34 cellular contexts compared by ENCODE assay signal in the genomic region with DNA sequence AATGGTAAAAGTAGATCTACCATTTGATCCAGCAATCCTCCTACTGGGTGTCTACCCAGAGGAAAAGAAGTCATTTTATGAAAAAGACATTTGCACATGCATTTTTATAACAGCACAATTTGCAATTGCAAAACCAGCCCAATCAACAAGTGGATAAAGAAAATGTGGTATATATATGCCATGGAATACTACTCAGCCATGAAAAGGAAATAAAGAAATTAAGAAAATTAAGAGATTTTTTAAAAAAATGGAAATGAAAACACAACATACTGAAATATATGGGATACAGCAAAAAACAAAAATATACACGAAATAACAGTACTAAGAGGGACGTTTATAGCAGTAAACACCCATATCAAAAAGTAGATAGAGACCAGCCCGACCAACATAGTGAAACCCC. TPM values are rescaled to one million over a fixed set of nuclear protein-coding genes. Genes with fewer than 3 reads are reported as not detected.
"Had no signal": no experiment of that assay in that cellular context is flagged by ENCODE, and none has a peak within 500 bp of the region (broad histone marks: within the 10 kb centered on the region; RNA-seq: fewer than 3 reads in every experiment).

No MANE protein-coding gene starts in this region.

- ATAC-seq: stimulated activated effector memory CD8-positive, alpha-beta T cell treated with anti-CD3 and anti-CD28 coated beads, Interleukin-12 subunit alpha, Interleukin-12 subunit beta, amount 100 ng/mL, for 72 hours; stimulated activated memory B cell treated with anti-CD40 and anti-IgM and Interleukin-4, amounts not matched to agents 10 μg/mL and 1 μg/mL and 100 μg/mL, for 72 hours; stimulated activated naive B cell treated with anti-CD40 and anti-IgM and Interleukin-4, amounts not matched to agents 10 μg/mL and 1 μg/mL and 100 μg/mL, for 72 hours; stimulated activated naive CD8-positive, alpha-beta T cell treated with anti-CD3 and anti-CD28 coated beads, Interleukin-15, amount 100 ng/mL, for 72 hours; stimulated activated naive CD8-positive, alpha-beta T cell treated with anti-CD3 and anti-CD28 coated beads, Interleukin-15, Interleukin-2, amounts not matched to agents 100 U/mL and 50 U/mL, for 24 hours; upper lobe of right lung had no signal

- H3K36me3 ChIP-seq: stomach, suprapubic skin, thoracic aorta, thyroid gland, tibial artery, tibial nerve, transverse colon, upper lobe of left lung, upper lobe of right lung, uterus, vagina had no signal

- FAIRE-seq: urothelium cell line had no signal

- H3K27ac ChIP-seq: stomach, suprapubic skin, testis, thoracic aorta, thyroid gland, tibial artery, tibial nerve, transverse colon, upper lobe of left lung, upper lobe of right lung, uterus, vagina had no signal

- H3K9me3 Mint-ChIP-seq: stimulated activated effector memory CD8-positive, alpha-beta T cell treated with anti-CD3 and anti-CD28 coated beads, Interleukin-12 subunit alpha, Interleukin-12 subunit beta, amount 100 ng/mL, for 72 hours; stimulated activated memory B cell treated with anti-CD40 and anti-IgM and Interleukin-4, amounts not matched to agents 10 μg/mL and 1 μg/mL and 100 μg/mL, for 72 hours; stimulated activated naive B cell treated with anti-CD40 and anti-IgM and Interleukin-4, amounts not matched to agents 10 μg/mL and 1 μg/mL and 100 μg/mL, for 72 hours; stimulated activated naive CD8-positive, alpha-beta T cell treated with anti-CD3 and anti-CD28 coated beads, Interleukin-15, amount 100 ng/mL, for 72 hours; stimulated activated naive CD8-positive, alpha-beta T cell treated with anti-CD3 and anti-CD28 coated beads, Interleukin-15, Interleukin-2, amounts not matched to agents 100 ng/mL and 50 ng/mL, for 24 hours; type B pancreatic cell had no signal

- H3K4me3 Mint-ChIP-seq: stimulated activated effector memory CD8-positive, alpha-beta T cell treated with anti-CD3 and anti-CD28 coated beads, Interleukin-12 subunit alpha, Interleukin-12 subunit beta, amount 100 ng/mL, for 72 hours; stimulated activated memory B cell treated with anti-CD40 and anti-IgM and Interleukin-4, amounts not matched to agents 10 μg/mL and 1 μg/mL and 100 μg/mL, for 72 hours; stimulated activated naive B cell treated with anti-CD40 and anti-IgM and Interleukin-4, amounts not matched to agents 10 μg/mL and 1 μg/mL and 100 μg/mL, for 72 hours; stimulated activated naive CD8-positive, alpha-beta T cell treated with anti-CD3 and anti-CD28 coated beads, Interleukin-15, amount 100 ng/mL, for 72 hours; stimulated activated naive CD8-positive, alpha-beta T cell treated with anti-CD3 and anti-CD28 coated beads, Interleukin-15, Interleukin-2, amounts not matched to agents 100 ng/mL and 50 ng/mL, for 24 hours; type B pancreatic cell had no signal

- H3K27me3 Mint-ChIP-seq: stimulated activated memory B cell treated with anti-CD40 and anti-IgM and Interleukin-4, amounts not matched to agents 10 μg/mL and 1 μg/mL and 100 μg/mL, for 72 hours; stimulated activated naive CD8-positive, alpha-beta T cell treated with anti-CD3 and anti-CD28 coated beads, Interleukin-15, amount 100 ng/mL, for 72 hours had no signal

- H3K4me1 ChIP-seq: stomach, suprapubic skin, testis, thyroid gland, tibial artery, tibial nerve, transverse colon, upper lobe of left lung, upper lobe of right lung, uterus, vagina had no signal

- H3K4me1 Mint-ChIP-seq: stimulated activated effector memory CD8-positive, alpha-beta T cell treated with anti-CD3 and anti-CD28 coated beads, Interleukin-12 subunit alpha, Interleukin-12 subunit beta, amount 100 ng/mL, for 72 hours; stimulated activated memory B cell treated with anti-CD40 and anti-IgM and Interleukin-4, amounts not matched to agents 10 μg/mL and 1 μg/mL and 100 μg/mL, for 72 hours; stimulated activated naive B cell treated with anti-CD40 and anti-IgM and Interleukin-4, amounts not matched to agents 10 μg/mL and 1 μg/mL and 100 μg/mL, for 72 hours; stimulated activated naive CD8-positive, alpha-beta T cell treated with anti-CD3 and anti-CD28 coated beads, Interleukin-15, amount 100 ng/mL, for 72 hours had no signal

- H3K9me3 ChIP-seq: testis, thoracic aorta, thyroid gland, tibial artery, upper lobe of left lung, upper lobe of right lung, uterus, vagina had no signal

- H3K4me3 ChIP-seq: stomach, suprapubic skin, testis, thoracic aorta, thyroid gland, tibial artery, tibial nerve, transverse colon, upper lobe of left lung, upper lobe of right lung, uterus, vagina had no signal

- DNase-seq: stimulated activated CD4-positive, alpha-beta T cell treated with anti-CD3 and anti-CD28 coated beads, Interleukin-2, amount 100 ng/mL, for 48 hours; stimulated activated CD4-positive, alpha-beta T cell treated with anti-CD3 and anti-CD28 coated beads, Interleukin-4, amount 100 ng/mL, for 1 hour; stimulated activated CD4-positive, alpha-beta T cell treated with anti-CD3 and anti-CD28 coated beads, Interleukin-4, amount 100 ng/mL, for 24 hours; stimulated activated CD4-positive, alpha-beta T cell treated with anti-CD3 and anti-CD28 coated beads, Interleukin-4, amount 100 ng/mL, for 4 hours; stimulated activated CD8-positive, alpha-beta memory T cell treated with anti-CD3 and anti-CD28 coated beads, Interleukin-4, amount 100 ng/mL, for 48 hours; stimulated activated naive B cell treated with anti-CD40 and anti-IgM and Interleukin-4, amounts not matched to agents 10 μg/mL and 1 μg/mL and 100 μg/mL, for 72 hours; stimulated activated naive CD4-positive, alpha-beta T cell; stimulated activated naive CD4-positive, alpha-beta T cell treated with Interleukin-2 at 50 U/mL for 16 hours; stimulated activated naive CD8-positive, alpha-beta T cell treated with anti-CD3 and anti-CD28 coated beads, Interleukin-15, amount 100 ng/mL, for 72 hours; stimulated activated naive CD8-positive, alpha-beta T cell treated with anti-CD3 and anti-CD28 coated beads, Interleukin-15, Interleukin-2, amounts not matched to agents 100 U/mL and 50 U/mL, for 24 hours; stomach; substantia nigra; testis; thyroid gland; tibial artery; transverse colon; trophoblast cell; upper lobe of left lung; upper lobe of right lung; uterus had no signal

- H3K27ac Mint-ChIP-seq: stimulated activated effector memory CD8-positive, alpha-beta T cell treated with anti-CD3 and anti-CD28 coated beads, Interleukin-12 subunit alpha, Interleukin-12 subunit beta, amount 100 ng/mL, for 72 hours; stimulated activated memory B cell treated with anti-CD40 and anti-IgM and Interleukin-4, amounts not matched to agents 10 μg/mL and 1 μg/mL and 100 μg/mL, for 72 hours; stimulated activated naive B cell treated with anti-CD40 and anti-IgM and Interleukin-4, amounts not matched to agents 10 μg/mL and 1 μg/mL and 100 μg/mL, for 72 hours; stimulated activated naive CD8-positive, alpha-beta T cell treated with anti-CD3 and anti-CD28 coated beads, Interleukin-15, amount 100 ng/mL, for 72 hours; stimulated activated naive CD8-positive, alpha-beta T cell treated with anti-CD3 and anti-CD28 coated beads, Interleukin-15, Interleukin-2, amounts not matched to agents 100 ng/mL and 50 ng/mL, for 24 hours; type B pancreatic cell had no signal

- H3K36me3 Mint-ChIP-seq: stimulated activated effector memory CD8-positive, alpha-beta T cell treated with anti-CD3 and anti-CD28 coated beads, Interleukin-12 subunit alpha, Interleukin-12 subunit beta, amount 100 ng/mL, for 72 hours; stimulated activated memory B cell treated with anti-CD40 and anti-IgM and Interleukin-4, amounts not matched to agents 10 μg/mL and 1 μg/mL and 100 μg/mL, for 72 hours; stimulated activated naive B cell treated with anti-CD40 and anti-IgM and Interleukin-4, amounts not matched to agents 10 μg/mL and 1 μg/mL and 100 μg/mL, for 72 hours; type B pancreatic cell had no signal

- H3K27me3 ChIP-seq: stomach, suprapubic skin, testis, thyroid gland, tibial artery, tibial nerve, transverse colon, upper lobe of left lung, upper lobe of right lung, uterus, vagina had no signal

RNA-seq across cellular contexts. Expression of a gene that starts 58.9 kb away (rescaled TPM):
- total RNA-seq: stomach, subcutaneous adipose tissue, suprapubic skin, temporal lobe, thoracic aorta, thyroid gland, tibial nerve, transverse colon, upper lobe of left lung, upper lobe of right lung, ureter, urinary bladder, uterus, vagina had no signal
- polyA plus RNA-seq: stomach, thymus, urinary bladder had no signal
